Comparison of ENCODE assay signal across 8 cellular contexts in genomic region chr1:22053018-22053860, GRCh38. TPM values are rescaled to one million over a fixed set of nuclear protein-coding genes. Genes with fewer than 3 reads are reported as not detected.
DNase-seq lines count a peak whose midpoint lies in the region; ATAC-seq and TF ChIP-seq lines count a peak whose summit lies in the region.

No MANE protein-coding gene starts in this region.

- H3K4me1 Mint-ChIP-seq in CD8-positive, alpha-beta memory T cell, result peaks cover 58 to 72% (median 72%) of the 10 kb centered on the region in 3 donors

- POLR2A ChIA-PET in CD8-positive, alpha-beta memory T cell (lab: Charles Lee), result interaction anchor here (0.5 to 6.0 kb wide), 14 partner anchors 13 to 1548 kb away, joined by 3 to 139 read pairs (median 4); partner anchors contain the start of gene USP48
- POLR2A ChIA-PET in RWPE1 (lab: Yijun Ruan, JAX; ENCODE audit: low non-redundant PET), result interaction anchor here (0.8 to 2.2 kb wide), 3 partner anchors 10 to 28 kb away, joined by 3 to 8 read pairs (median 3); no protein-coding TSS in a partner anchor

- no peak for TF ChIP-seq CTCF in RWPE1 (conservative IDR thresholded peaks at IDR 0.05; ENCODE audit: low read depth)
- TF ChIP-seq CTCF in neutrophil (IDR thresholded peaks at IDR 0.05), result peak; percentile 30
- no peak for TF ChIP-seq CTCF in upper lobe of right lung (IDR thresholded peaks at IDR 0.05)

- H3K4me3 ChIP-seq in CD8-positive, alpha-beta memory T cell (ENCODE audit: low read length), result peak overlapping the region; percentile 83
- H3K4me3 ChIP-seq in neutrophil (ENCODE audit: low read depth in 1 of 2, low read length in 1 of 2) (peak overlapping the region; percentile 78 to 79), upper lobe of right lung (peak overlapping the region; percentile 89)

- H3K27me3 ChIP-seq in CD8-positive, alpha-beta memory T cell (ENCODE audit: insufficient read depth, low read length, poor library complexity, severe bottlenecking), result no peaks in the 10 kb centered on the region
- H3K27me3 ChIP-seq in neutrophil, result no peaks in the 10 kb centered on the region
- H3K27me3 ChIP-seq in upper lobe of right lung, result no peaks in the 10 kb centered on the region

- H3K36me3 ChIP-seq in CD8-positive, alpha-beta memory T cell (ENCODE audit: insufficient read depth, low read length), result no peaks in the 10 kb centered on the region
- H3K36me3 ChIP-seq in neutrophil, result peaks cover 18% of the 10 kb centered on the region
- H3K36me3 ChIP-seq in upper lobe of right lung, result peaks cover 8% of the 10 kb centered on the region

- peak overlapping the region; percentile 98 to 100 (median 100) for H3K4me3 Mint-ChIP-seq in CD8-positive, alpha-beta memory T cell

- intact Hi-C loops in upper lobe of right lung (cut with DNase I), result no loop called here

- peaks cover 58% of the 10 kb centered on the region for H3K4me1 ChIP-seq in CD8-positive, alpha-beta memory T cell (ENCODE audit: insufficient read depth, low read length)
- H3K4me1 ChIP-seq in neutrophil (ENCODE audit: control insufficient read depth in 1 of 2, insufficient read depth in 1 of 2, low read depth in 1 of 2, low read length in 1 of 2), result peaks cover 69 to 72% of the 10 kb centered on the region in 2 experiments
- peaks cover 42% of the 10 kb centered on the region for H3K4me1 ChIP-seq in upper lobe of right lung

- peaks cover 10 to 43% (median 13%) of the 10 kb centered on the region in 3 donors for H3K36me3 Mint-ChIP-seq in CD8-positive, alpha-beta memory T cell

- peaks cover 0 to 3% (median 0%) of the 10 kb centered on the region in 5 donors for H3K9me3 Mint-ChIP-seq in CD8-positive, alpha-beta memory T cell

- no peaks in the 10 kb centered on the region for H3K9me3 ChIP-seq in CD8-positive, alpha-beta memory T cell (ENCODE audit: low read length)
- H3K9me3 ChIP-seq in neutrophil (no peaks in the 10 kb centered on the region), upper lobe of right lung (no peaks in the 10 kb centered on the region)

- ATAC-seq in GM21360 (IDR thresholded peaks at IDR 0.05; ENCODE audit: unreplicated experiment) (peak; percentile 32), upper lobe of right lung (peak; percentile 79)

- H3K27me3 Mint-ChIP-seq in CD8-positive, alpha-beta memory T cell, result peaks cover 0 to 2% of the 10 kb centered on the region in 2 donors

- peak; percentile 36 to 74 (median 71) for DNase-seq in CD8-positive, alpha-beta memory T cell
- DNase-seq in HT-29 (ENCODE audit: low spot score) (peak; percentile 64), RWPE1 (ENCODE audit: low spot score) (no peak), globus pallidus (ENCODE audit: low spot score) (peak; percentile 61), upper lobe of right lung (peak; percentile 87)
- DNase-seq in activated naive CD4-positive, alpha-beta T cell treated with anti-CD3 and anti-CD28 coated beads, Interleukin-2, amount 50 U/mL, for 16 hours, result peak; percentile 33

- H3K27ac Mint-ChIP-seq in CD8-positive, alpha-beta memory T cell, result peak overlapping the region; percentile 99 to 100 (median 100)

- CTCF ChIA-PET in CD8-positive, alpha-beta memory T cell (lab: Charles Lee), result interaction anchor here (1.0 to 8.5 kb wide), 9 partner anchors 8 to 46 kb away, joined by 3 to 77 read pairs (median 3); no protein-coding TSS in a partner anchor
- CTCF ChIA-PET in RWPE1 (lab: Yijun Ruan, JAX), result interaction anchor here (0.6 to 1.2 kb wide), 5 partner anchors 8 to 423 kb away, joined by 3 to 4 read pairs (median 3); no protein-coding TSS in a partner anchor

- H3K27ac ChIP-seq in CD8-positive, alpha-beta memory T cell (ENCODE audit: low read depth, low read length), result peak overlapping the region; percentile 87
- H3K27ac ChIP-seq in RWPE1, result peak overlapping the region; percentile 96
- H3K27ac ChIP-seq in neutrophil, result peak overlapping the region; percentile 100
- peak overlapping the region; percentile 98 for H3K27ac ChIP-seq in upper lobe of right lung

RNA-seq across cellular contexts. Expression of gene CDC42, which starts 0.7 kb away (rescaled TPM):
- total RNA-seq in CD8-positive, alpha-beta memory T cell, result 100 to 1,000 TPM; 317 to 347 TPM
- 294 TPM for polyA plus RNA-seq in CD8-positive, alpha-beta memory T cell
- 146 and 150 TPM in 2 replicates for total RNA-seq in HT-29 (2014; rRNA removed; shearing (Covaris generic))
- 234 TPM for total RNA-seq in upper lobe of right lung

RNA-seq across cellular contexts. Expression of gene CELA3A, which starts 51.8 kb away (rescaled TPM):
- total RNA-seq in CD8-positive, alpha-beta memory T cell, result not detected
- polyA plus RNA-seq in CD8-positive, alpha-beta memory T cell, result not detected
- 0.13 TPM in 1 of 2 replicates, not detected in the other for total RNA-seq in HT-29 (2014; rRNA removed; shearing (Covaris generic))
- total RNA-seq in upper lobe of right lung, result not detected
